Comparison of ENCODE assay signal across 21 cellular contexts in the genomic region with DNA sequence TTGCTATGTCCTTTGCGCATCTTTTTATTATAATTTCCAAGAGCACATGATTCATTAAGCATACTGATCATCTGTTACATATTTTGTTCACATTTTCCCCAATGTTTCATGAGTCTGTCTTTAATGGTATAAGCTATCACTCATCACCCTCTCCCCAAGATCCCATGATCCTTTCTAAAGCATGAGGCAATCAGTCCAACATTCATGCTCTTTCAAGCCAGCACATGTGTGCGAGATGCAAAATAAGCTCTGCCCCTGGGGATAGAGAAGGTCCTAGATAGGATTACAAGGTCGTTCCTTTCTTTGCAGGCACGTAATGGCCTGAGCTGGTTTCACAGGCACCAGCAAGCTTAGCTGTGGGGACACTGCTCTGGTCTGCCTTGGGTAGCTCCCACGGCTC. TPM values are rescaled to one million over a fixed set of nuclear protein-coding genes. Genes with fewer than 3 reads are reported as not detected.
A peak's percentile ranks its signal among the peaks of the same experiment; 100 is the strongest.
DNase-seq lines count a peak whose midpoint lies in the region; ATAC-seq, FAIRE-seq and TF ChIP-seq lines count a peak whose summit lies in the region.
"Had no signal": no experiment of that assay in that cellular context is flagged by ENCODE, and none has a peak within 500 bp of the region (broad histone marks: within the 10 kb centered on the region; RNA-seq: fewer than 3 reads in every experiment).

No MANE protein-coding gene starts in this region.

- H3K9me3 Mint-ChIP-seq in activated naive CD4-positive, alpha-beta T cell treated with anti-CD3 and anti-CD28 coated beads for 36 hours: no peaks in the 10 kb centered on the region
- H3K9me3 Mint-ChIP-seq: CD14-positive monocyte, GM23338 had no signal

- no peak for ATAC-seq in HG03095 (IDR thresholded peaks at IDR 0.05; ENCODE audit: unreplicated experiment)
- ATAC-seq: GM23338, HCT116 had no signal

- peak; percentile 80 for FAIRE-seq in keratinocyte (lab: Jason Lieb, UNC)
- FAIRE-seq: GM12891, GM18507 had no signal

- H3K4me3 ChIP-seq in keratinocyte (ENCODE audit: control insufficient read depth in 2 of 3, extremely low read depth in 1 of 3, insufficient read depth in 2 of 3, low read depth in 1 of 3, low read length in 3 of 3) (no peak overlapping the region), tibial nerve (no peak overlapping the region)
- H3K4me3 ChIP-seq: GM23338, PC-9 had no signal

- CTCF ChIA-PET in RWPE1 (lab: Yijun Ruan, JAX): interaction anchor here (0.7 kb wide), 1 partner anchor 1888 kb away, joined by 3 read pairs; no protein-coding TSS in a partner anchor
- CTCF ChIA-PET in activated naive CD4-positive, alpha-beta T cell treated with anti-CD3 and anti-CD28 coated beads for 36 hours (lab: Charles Lee): interaction anchor here (0.8 kb wide), 1 partner anchor 18 kb away, joined by 4 read pairs; no protein-coding TSS in a partner anchor

- TF ChIP-seq EP300 in tibial nerve (IDR thresholded peaks at IDR 0.05): no peak

- H4K20me1 ChIP-seq in keratinocyte (ENCODE audit: control insufficient read depth, extremely low read depth, insufficient read depth, low read length): no peaks in the 10 kb centered on the region

- no peak for TF ChIP-seq POLR2A in tibial nerve (IDR thresholded peaks at IDR 0.05)

- H3K9me1 ChIP-seq in keratinocyte (ENCODE audit: control insufficient read depth, extremely low read depth, insufficient read depth, low read length): no peaks in the 10 kb centered on the region

- H3K27ac Mint-ChIP-seq in activated naive CD4-positive, alpha-beta T cell treated with anti-CD3 and anti-CD28 coated beads for 36 hours: no peak overlapping the region
- H3K27ac Mint-ChIP-seq: CD14-positive monocyte, GM23338 had no signal

- TF ChIP-seq CTCF in RWPE1 (conservative IDR thresholded peaks at IDR 0.05; ENCODE audit: low read depth) (no peak), keratinocyte (optimal IDR thresholded peaks at IDR 0.05 in 1 of 3, IDR thresholded peaks at IDR 0.05 in 1 of 3, conservative IDR thresholded peaks at IDR 0.05 in 1 of 3; ENCODE audit: extremely low read depth in 1 of 3, insufficient read depth in 2 of 3, low read length in 3 of 3) (no peak), tibial nerve (IDR thresholded peaks at IDR 0.05) (no peak)

- no peaks in the 10 kb centered on the region for H3K9me3 ChIP-seq in keratinocyte (ENCODE audit: control insufficient read depth, low read depth, low read length)
- H3K9me3 ChIP-seq in tibial nerve: no peaks in the 10 kb centered on the region

- no peak overlapping the region for H3K4me3 Mint-ChIP-seq in activated naive CD4-positive, alpha-beta T cell treated with anti-CD3 and anti-CD28 coated beads for 36 hours
- H3K4me3 Mint-ChIP-seq: CD14-positive monocyte, GM23338 had no signal

- H3K4me1 ChIP-seq in keratinocyte (ENCODE audit: control insufficient read depth, extremely low read depth, insufficient read depth, low read length) (peaks cover 11% of the 10 kb centered on the region), tibial nerve (no peaks in the 10 kb centered on the region)

- no peaks in the 10 kb centered on the region for H3K79me2 ChIP-seq in keratinocyte (ENCODE audit: control insufficient read depth, insufficient read depth, low read length)

- no peaks in the 10 kb centered on the region for H3K36me3 ChIP-seq in keratinocyte (ENCODE audit: control insufficient read depth in 2 of 2, extremely low read depth in 1 of 2, insufficient read depth in 2 of 2, low read length in 2 of 2)
- no peaks in the 10 kb centered on the region for H3K36me3 ChIP-seq in tibial nerve

- H3K27ac ChIP-seq in RWPE1: no peak overlapping the region
- no peak overlapping the region for H3K27ac ChIP-seq in epithelial cell of prostate
- H3K27ac ChIP-seq in keratinocyte (ENCODE audit: control insufficient read depth, insufficient read depth, low read length): no peak overlapping the region
- no peak overlapping the region for H3K27ac ChIP-seq in tibial nerve
- H3K27ac ChIP-seq: PC-9 had no signal

- intact Hi-C loops in activated naive CD4-positive, alpha-beta T cell treated with anti-CD3 and anti-CD28 coated beads for 36 hours (cut with micrococcal nuclease): no loop called here

- H3K36me3 Mint-ChIP-seq in activated naive CD4-positive, alpha-beta T cell treated with anti-CD3 and anti-CD28 coated beads for 36 hours (ENCODE audit: low read depth): no peaks in the 10 kb centered on the region
- H3K36me3 Mint-ChIP-seq: CD14-positive monocyte had no signal

- peak overlapping the region; percentile 19 for H3K4me2 ChIP-seq in keratinocyte (ENCODE audit: control insufficient read depth, extremely low read depth, insufficient read depth, low read depth, low read length)
- H3K4me2 ChIP-seq: GM23338, PC-9 had no signal

- peak; percentile 19 for DNase-seq in LHCN-M2 (ENCODE audit: low read depth)
- peak; percentile 40 for DNase-seq in RWPE1 (ENCODE audit: low spot score)
- DNase-seq in epithelial cell of prostate (ENCODE audit: low read depth, low spot score): peak; percentile 39
- DNase-seq in keratinocyte (ENCODE audit: low read depth, low spot score): peak; percentile 28
- DNase-seq in activated naive CD4-positive, alpha-beta T cell treated with anti-CD3 and anti-CD28 coated beads for 36 hours: no peak
- DNase-seq in tibial nerve (ENCODE audit: low spot score in 2 of 2): no peak
- DNase-seq: AML-193, DMS 273 treated with DMSO at 0.1 percent for 48 hours, GF-D8, MM.1S, NCI-H1092 treated with DMSO at 0.1 percent for 48 hours, NCI-H1694 treated with DMSO at 0.1 percent for 48 hours, NCI-H2107, NCI-H345, PC-9 had no signal

- peak overlapping the region; percentile 7 for H2AFZ ChIP-seq in keratinocyte (ENCODE audit: control insufficient read depth, low read length)
- H2AFZ ChIP-seq: GM23338, PC-9 had no signal

- dilution Hi-C loops in keratinocyte (cut with MboI; ENCODE audit: extremely low pct_ligation_motif_present, low sequenced_read_pairs): no loop called here

- H3K9ac ChIP-seq in keratinocyte (ENCODE audit: control insufficient read depth, extremely low read depth, insufficient read depth, low read length): no peak overlapping the region

- 58 to 62% methylated on average over 5 of the region's 5 CpGs for WGBS in tibial nerve, 2 donors

- H3K4me1 Mint-ChIP-seq in activated naive CD4-positive, alpha-beta T cell treated with anti-CD3 and anti-CD28 coated beads for 36 hours (ENCODE audit: low read depth): peaks cover 20% of the 10 kb centered on the region

- H3K27me3 ChIP-seq in keratinocyte (ENCODE audit: control insufficient read depth, extremely low read depth, insufficient read depth, low read length): no peaks in the 10 kb centered on the region
- H3K27me3 ChIP-seq in tibial nerve: no peaks in the 10 kb centered on the region

- no peaks in the 10 kb centered on the region for H3K27me3 Mint-ChIP-seq in activated naive CD4-positive, alpha-beta T cell treated with anti-CD3 and anti-CD28 coated beads for 36 hours (ENCODE audit: low read depth)

- POLR2A ChIA-PET in RWPE1 (lab: Yijun Ruan, JAX; ENCODE audit: low non-redundant PET): no interaction called here

RNA-seq across cellular contexts. Expression of gene B3GNT5, which starts 32.2 kb away (rescaled TPM):
- 42.1 and 52.6 TPM in 2 replicates for total RNA-seq in LHCN-M2 (2014; rRNA removed)
- 5.9 TPM for polyA plus RNA-seq in LHCN-M2 (2012)
- polyA plus RNA-seq in keratinocyte: 39.7 to 66.6 TPM (median 42.0 TPM) in 3 replicates
- 46.3 TPM for polyA plus RNA-seq in keratinocyte (2011; ENCODE audit: low read depth)
- 17.6 and 39.0 TPM in 2 replicates for polyA plus RNA-seq in keratinocyte (2011; cell fraction: cytosol; rRNA removed)
- polyA plus RNA-seq in keratinocyte (2011; cell fraction: nucleus; rRNA removed): 36.0 and 52.1 TPM in 2 replicates
- polyA plus RNA-seq in keratinocyte (2012; ENCODE audit: low replicate concordance): 35.0 and 44.0 TPM in 2 replicates
- polyA minus RNA-seq in keratinocyte: 19.5 to 104 TPM (median 62.1 TPM) in 3 replicates
- polyA minus RNA-seq in keratinocyte (2011; cell fraction: cytosol; rRNA and poly(A)+ RNA removed): 31.1 TPM
- polyA minus RNA-seq in keratinocyte (2011; cell fraction: nucleus; rRNA and poly(A)+ RNA removed): 55.0 and 105 TPM in 2 replicates
- 10 to 100 TPM; 15.0 to 18.8 TPM for total RNA-seq in activated naive CD4-positive, alpha-beta T cell treated with anti-CD3 and anti-CD28 coated beads for 36 hours
- 10 to 100 TPM in 2 of 4 donors, 1 to 10 TPM in 2; 7.1 to 10.7 (median 9.2) TPM for total RNA-seq in tibial nerve

RNA-seq across cellular contexts. Expression of gene LAMP3, which starts 58.3 kb away (rescaled TPM):
- total RNA-seq in LHCN-M2 (2014; rRNA removed) (not detected in 2 replicates), tibial nerve (not detected)
- not detected for polyA plus RNA-seq in LHCN-M2 (2012)
- polyA plus RNA-seq in keratinocyte: 1.1 to 3.2 TPM (median 2.1 TPM) in 3 replicates
- polyA plus RNA-seq in keratinocyte (2011; ENCODE audit: low read depth): 1.5 TPM
- 0.71 and 1.4 TPM in 2 replicates for polyA plus RNA-seq in keratinocyte (2011; cell fraction: cytosol; rRNA removed)
- polyA plus RNA-seq in keratinocyte (2011; cell fraction: nucleus; rRNA removed): 2.6 and 2.7 TPM in 2 replicates
- polyA plus RNA-seq in keratinocyte (2012; ENCODE audit: low replicate concordance): 1.9 and 2.3 TPM in 2 replicates
- 0.92 to 1.3 TPM (median 1.3 TPM) in 3 replicates for polyA minus RNA-seq in keratinocyte
- 0.58 TPM for polyA minus RNA-seq in keratinocyte (2011; cell fraction: cytosol; rRNA and poly(A)+ RNA removed)
- 0.84 and 1.2 TPM in 2 replicates for polyA minus RNA-seq in keratinocyte (2011; cell fraction: nucleus; rRNA and poly(A)+ RNA removed)
- total RNA-seq in activated naive CD4-positive, alpha-beta T cell treated with anti-CD3 and anti-CD28 coated beads for 36 hours: 10 to 100 TPM; 20.2 to 23.8 TPM
- polyA plus RNA-seq: CD14-positive monocyte had no signal

Comparison
In these comparisons a context has a peak if more than half of its experiments do, and no peak if none do; other contexts are left out.
1. DNase-seq: peak in LHCN-M2 (single experiment), RWPE1 (single experiment), epithelial cell of prostate (single experiment) and keratinocyte (single experiment); none in activated naive CD4-positive, alpha-beta T cell treated with anti-CD3 and anti-CD28 coated beads for 36 hours (single experiment) and tibial nerve (0 of 2).
2. RNA of gene LAMP3, which starts 58.3 kb away (total RNA-seq): 20.2 to 23.8 TPM in activated naive CD4-positive, alpha-beta T cell treated with anti-CD3 and anti-CD28 coated beads for 36 hours; not detected in LHCN-M2 and not detected in tibial nerve; every median in the first group is over 10 times any median in the second.